ENCODE assay signal across 1 cellular context in the genomic region with DNA sequence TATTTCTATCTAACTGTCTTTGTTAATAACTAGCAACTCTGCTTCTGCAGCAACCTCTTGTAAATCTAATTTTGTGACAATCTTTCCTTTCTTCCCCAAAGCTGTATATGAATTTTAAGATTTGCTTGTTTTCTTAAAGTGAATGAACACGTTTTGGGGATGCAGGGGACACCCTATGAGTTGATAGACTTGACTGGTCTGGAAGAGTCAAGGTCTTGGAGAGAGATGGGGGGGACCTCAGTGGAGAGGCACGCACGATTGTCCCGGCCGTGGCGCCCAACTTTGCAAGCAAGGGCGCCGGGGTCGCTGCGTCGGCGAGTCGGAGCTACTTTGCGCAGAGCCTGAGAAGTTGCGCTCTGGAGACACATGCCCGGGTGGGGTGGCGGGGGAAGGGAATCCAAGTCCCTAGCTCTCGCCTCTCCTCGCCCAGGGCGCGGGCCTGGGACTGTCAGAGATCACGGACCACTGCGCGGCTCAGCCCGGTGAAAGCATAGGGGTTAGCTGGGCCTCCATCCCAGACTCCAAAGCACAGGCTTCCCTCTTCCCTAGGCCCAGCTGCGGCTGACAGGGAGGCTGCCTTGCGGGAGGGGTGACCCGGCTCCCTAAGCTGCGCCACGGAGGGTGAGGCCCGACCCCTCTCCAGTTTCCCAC.
TF ChIP-seq lines count a peak whose summit lies in the region.

No MANE protein-coding gene starts in this region.

TF ChIP-seq in K562, 482 proteins besides CTCF, POLR2A, EP300 and RAD21:
- TF ChIP-seq HDAC6 (IDR thresholded peaks at IDR 0.05; ENCODE audit: low read depth, low read length) (peak; percentile 43; the same call in 1 of the 2 replicates), HOXB6 (CRISPR knock-in tag; IDR thresholded peaks at IDR 0.05; ENCODE audit: borderline replicate concordance) (no peak), NCOA4 (IDR thresholded peaks at IDR 0.05; ENCODE audit: partially characterized antibody) (no peak), ZFP30 (CRISPR knock-in tag; IDR thresholded peaks at IDR 0.05; ENCODE audit: borderline replicate concordance) (no peak), NFE2 (IDR thresholded peaks at IDR 0.05; ENCODE audit: low read depth) (no peak)
- TF ChIP-seq, protein P1, sequence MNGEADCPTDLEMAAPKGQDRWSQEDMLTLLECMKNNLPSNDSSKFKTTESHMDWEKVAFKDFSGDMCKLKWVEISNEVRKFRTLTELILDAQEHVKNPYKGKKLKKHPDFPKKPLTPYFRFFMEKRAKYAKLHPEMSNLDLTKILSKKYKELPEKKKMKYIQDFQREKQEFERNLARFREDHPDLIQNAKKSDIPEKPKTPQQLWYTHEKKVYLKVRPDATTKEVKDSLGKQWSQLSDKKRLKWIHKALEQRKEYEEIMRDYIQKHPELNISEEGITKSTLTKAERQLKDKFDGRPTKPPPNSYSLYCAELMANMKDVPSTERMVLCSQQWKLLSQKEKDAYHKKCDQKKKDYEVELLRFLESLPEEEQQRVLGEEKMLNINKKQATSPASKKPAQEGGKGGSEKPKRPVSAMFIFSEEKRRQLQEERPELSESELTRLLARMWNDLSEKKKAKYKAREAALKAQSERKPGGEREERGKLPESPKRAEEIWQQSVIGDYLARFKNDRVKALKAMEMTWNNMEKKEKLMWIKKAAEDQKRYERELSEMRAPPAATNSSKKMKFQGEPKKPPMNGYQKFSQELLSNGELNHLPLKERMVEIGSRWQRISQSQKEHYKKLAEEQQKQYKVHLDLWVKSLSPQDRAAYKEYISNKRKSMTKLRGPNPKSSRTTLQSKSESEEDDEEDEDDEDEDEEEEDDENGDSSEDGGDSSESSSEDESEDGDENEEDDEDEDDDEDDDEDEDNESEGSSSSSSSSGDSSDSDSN (IDR thresholded peaks at IDR 0.05; ENCODE audit: borderline replicate concordance in 1 of 2, low read depth in 2 of 2, low read length in 2 of 2) = no peak
